Comparison of ENCODE assay signal across 20 cellular contexts in the genomic region with DNA sequence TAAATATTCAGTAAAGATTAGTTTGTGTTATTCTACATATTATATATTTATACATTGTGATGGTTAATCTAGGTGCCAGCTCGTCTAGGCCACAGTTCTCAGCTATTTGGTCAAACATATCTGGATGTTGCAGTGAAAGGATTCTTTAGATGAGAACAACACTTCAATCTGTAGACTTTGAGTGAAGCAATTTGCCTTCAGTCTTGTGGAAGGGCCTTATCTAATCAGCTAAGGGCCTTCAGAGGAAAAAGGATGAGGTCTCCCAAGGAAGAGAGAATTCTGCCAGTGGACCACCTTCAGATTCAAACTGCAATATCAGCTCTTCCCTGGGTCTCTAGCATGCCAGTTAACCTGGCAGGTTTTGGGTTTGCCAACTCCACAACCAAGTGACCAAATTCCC.
"Had no signal": no experiment of that assay in that cellular context is flagged by ENCODE, and none has a peak within 500 bp of the region (broad histone marks: within the 10 kb centered on the region; RNA-seq: fewer than 3 reads in every experiment).

No MANE protein-coding gene starts in this region.

- H3K36me3 ChIP-seq: spleen, tibial nerve, uterus had no signal

- H3K4me1 Mint-ChIP-seq: activated CD4-positive, alpha-beta T cell treated with anti-CD3 and anti-CD28 coated beads, Interleukin-2, amount 10 ng/mL, durations not matched to agents 7 days and 5 days; activated naive CD4-positive, alpha-beta T cell treated with anti-CD3 and anti-CD28 coated beads, Interleukin-2, amount 10 ng/mL, durations not matched to agents 7 days and 5 days; activated naive CD8-positive, alpha-beta T cell treated with anti-CD3 and anti-CD28 coated beads, Interleukin-2, amount 50 U/mL, for 24 hours; naive B cell; stimulated activated memory B cell treated with anti-CD40 and anti-IgM and Interleukin-4, amounts not matched to agents 10 μg/mL and 1 μg/mL and 100 μg/mL, for 72 hours had no signal

- H3K4me1 ChIP-seq: spleen, tibial nerve, uterus had no signal

- H3K27me3 ChIP-seq: spleen, tibial nerve, uterus had no signal

- DNase-seq: activated CD4-positive, alpha-beta T cell treated with anti-CD3 and anti-CD28 coated beads, Interleukin-2, amount 10 ng/mL, durations not matched to agents 7 days and 5 days; activated CD8-positive, alpha-beta T cell treated with anti-CD3 and anti-CD28 coated beads, Interleukin-2, amount 10 ng/mL, durations not matched to agents 7 days and 5 days; activated naive CD4-positive, alpha-beta T cell treated with anti-CD3 and anti-CD28 coated beads, Interleukin-2, amount 10 ng/mL, durations not matched to agents 7 days and 5 days; activated naive CD8-positive, alpha-beta T cell treated with anti-CD3 and anti-CD28 coated beads, Interleukin-2, amount 50 U/mL, for 24 hours; activated T-cell treated with anti-CD3 and anti-CD28 coated beads, Interleukin-2, amount 50 U/mL, for 24 hours; aorta; cortex of kidney; left cardiac atrium; naive B cell; spleen; stimulated activated CD4-positive, alpha-beta T cell treated with anti-CD3 and anti-CD28 coated beads, Interleukin-4, amount 100 ng/mL, for 4 hours; T-helper 1 cell; T-helper 9 cell; uterus had no signal

- H3K27ac ChIP-seq: spleen, tibial nerve, uterus had no signal

- H3K9me3 ChIP-seq: spleen, tibial nerve had no signal

- H3K4me3 Mint-ChIP-seq: activated CD4-positive, alpha-beta T cell treated with anti-CD3 and anti-CD28 coated beads, Interleukin-2, amount 10 ng/mL, durations not matched to agents 7 days and 5 days; activated CD8-positive, alpha-beta T cell treated with anti-CD3 and anti-CD28 coated beads, Interleukin-2, amount 10 ng/mL, durations not matched to agents 7 days and 5 days; activated naive CD4-positive, alpha-beta T cell treated with anti-CD3 and anti-CD28 coated beads, Interleukin-2, amount 10 ng/mL, durations not matched to agents 7 days and 5 days; activated naive CD8-positive, alpha-beta T cell treated with anti-CD3 and anti-CD28 coated beads, Interleukin-2, amount 50 U/mL, for 24 hours; activated T-cell treated with anti-CD3 and anti-CD28 coated beads, Interleukin-2, amount 50 U/mL, for 24 hours; naive B cell; neural crest cell; stimulated activated memory B cell treated with anti-CD40 and anti-IgM and Interleukin-4, amounts not matched to agents 10 μg/mL and 1 μg/mL and 100 μg/mL, for 72 hours had no signal

- H3K27ac Mint-ChIP-seq: activated CD4-positive, alpha-beta T cell treated with anti-CD3 and anti-CD28 coated beads, Interleukin-2, amount 10 ng/mL, durations not matched to agents 7 days and 5 days; activated CD8-positive, alpha-beta T cell treated with anti-CD3 and anti-CD28 coated beads, Interleukin-2, amount 10 ng/mL, durations not matched to agents 7 days and 5 days; activated naive CD4-positive, alpha-beta T cell treated with anti-CD3 and anti-CD28 coated beads, Interleukin-2, amount 10 ng/mL, durations not matched to agents 7 days and 5 days; activated naive CD8-positive, alpha-beta T cell treated with anti-CD3 and anti-CD28 coated beads, Interleukin-2, amount 50 U/mL, for 24 hours; activated T-cell treated with anti-CD3 and anti-CD28 coated beads, Interleukin-2, amount 50 U/mL, for 24 hours; activated T-helper 2 cell treated with anti-CD3 and anti-CD28 coated beads, Interferon-gamma antibody, Interleukin-2, Interleukin-4, amounts not matched to agents 10 μg/mL and 5 μg/mL and 100 μg/mL, durations not matched to agents 14 hours and 24 hours and 36 hours; naive B cell; stimulated activated memory B cell treated with anti-CD40 and anti-IgM and Interleukin-4, amounts not matched to agents 10 μg/mL and 1 μg/mL and 100 μg/mL, for 72 hours had no signal

- H3K27me3 Mint-ChIP-seq: activated naive CD8-positive, alpha-beta T cell treated with anti-CD3 and anti-CD28 coated beads, Interleukin-2, amount 50 U/mL, for 24 hours; activated T-cell treated with anti-CD3 and anti-CD28 coated beads, Interleukin-2, amount 50 U/mL, for 24 hours; naive B cell; stimulated activated memory B cell treated with anti-CD40 and anti-IgM and Interleukin-4, amounts not matched to agents 10 μg/mL and 1 μg/mL and 100 μg/mL, for 72 hours had no signal

- H3K9me3 Mint-ChIP-seq: activated CD4-positive, alpha-beta T cell treated with anti-CD3 and anti-CD28 coated beads, Interleukin-2, amount 10 ng/mL, durations not matched to agents 7 days and 5 days; activated naive CD4-positive, alpha-beta T cell treated with anti-CD3 and anti-CD28 coated beads, Interleukin-2, amount 10 ng/mL, durations not matched to agents 7 days and 5 days; activated naive CD8-positive, alpha-beta T cell treated with anti-CD3 and anti-CD28 coated beads, Interleukin-2, amount 50 U/mL, for 24 hours; activated T-cell treated with anti-CD3 and anti-CD28 coated beads, Interleukin-2, amount 50 U/mL, for 24 hours; activated T-helper 2 cell treated with anti-CD3 and anti-CD28 coated beads, Interferon-gamma antibody, Interleukin-2, Interleukin-4, amounts not matched to agents 10 μg/mL and 5 μg/mL and 100 μg/mL, durations not matched to agents 14 hours and 24 hours and 36 hours; naive B cell; neural crest cell; stimulated activated memory B cell treated with anti-CD40 and anti-IgM and Interleukin-4, amounts not matched to agents 10 μg/mL and 1 μg/mL and 100 μg/mL, for 72 hours had no signal

- ATAC-seq: activated CD4-positive, CD25-positive, alpha-beta regulatory T cell treated with anti-CD3 and anti-CD28 coated beads, Interleukin-2, amount 50 U/mL, for 24 hours; activated CD8-positive, alpha-beta T cell treated with anti-CD3 and anti-CD28 coated beads, Interleukin-2, amount 10 ng/mL, durations not matched to agents 7 days and 5 days; activated naive CD8-positive, alpha-beta T cell treated with anti-CD3 and anti-CD28 coated beads, Interleukin-2, amount 50 U/mL, for 24 hours; sciatic nerve; stimulated activated memory B cell treated with anti-CD40 and anti-IgM and Interleukin-4, amounts not matched to agents 10 μg/mL and 1 μg/mL and 100 μg/mL, for 72 hours had no signal

- H3K4me3 ChIP-seq: spleen, tibial nerve, uterus had no signal

- H3K36me3 Mint-ChIP-seq: activated naive CD4-positive, alpha-beta T cell treated with anti-CD3 and anti-CD28 coated beads, Interleukin-2, amount 10 ng/mL, durations not matched to agents 7 days and 5 days; naive B cell; stimulated activated memory B cell treated with anti-CD40 and anti-IgM and Interleukin-4, amounts not matched to agents 10 μg/mL and 1 μg/mL and 100 μg/mL, for 72 hours had no signal
